22 cellular contexts compared by ENCODE assay signal in the genomic region with DNA sequence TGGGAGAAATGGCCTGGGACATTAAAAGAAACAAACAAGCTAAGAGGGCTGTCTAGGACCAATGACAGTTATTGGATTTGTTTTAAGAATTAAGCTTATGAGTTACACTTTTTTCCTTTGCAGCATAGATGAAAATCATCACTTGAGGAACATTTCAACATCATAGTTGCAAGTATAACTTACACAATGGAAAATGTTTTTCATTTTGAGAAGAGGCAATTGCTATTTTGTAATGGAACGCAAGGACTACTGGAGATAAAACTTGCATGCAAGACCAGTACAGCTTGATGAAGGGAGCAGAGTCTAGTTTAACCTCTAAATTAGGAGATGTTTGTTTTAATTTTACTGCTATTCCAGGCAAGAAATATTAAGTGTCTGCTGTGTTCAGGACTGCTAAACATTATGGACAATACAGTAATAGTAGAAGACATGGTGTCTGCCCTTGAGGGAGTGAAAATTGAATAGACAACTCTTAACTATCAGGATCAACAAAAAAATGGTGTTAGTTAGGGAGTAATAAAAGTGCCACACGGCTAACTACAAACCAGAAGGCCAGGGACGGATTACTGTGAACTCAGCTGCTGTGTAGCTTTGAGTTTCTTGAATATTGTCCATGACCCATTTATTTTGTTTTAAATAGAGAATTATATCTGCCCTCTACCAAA.
A peak's percentile ranks its signal among the peaks of the same experiment; 100 is the strongest.
DNase-seq lines count a peak whose midpoint lies in the region; ATAC-seq, FAIRE-seq and TF ChIP-seq lines count a peak whose summit lies in the region.
"Had no signal": no experiment of that assay in that cellular context is flagged by ENCODE, and none has a peak within 500 bp of the region (broad histone marks: within the 10 kb centered on the region; RNA-seq: fewer than 3 reads in every experiment).

No MANE protein-coding gene starts in this region.

- RAD21 ChIA-PET in HCT116 (lab: Charles Lee; ENCODE audit: low non-redundant PET in 1 of 2, low total read pairs in 2 of 2, uncharacterized antibody in 2 of 2, unreplicated experiment in 2 of 2): no interaction called here

- no peak overlapping the region for H3K4me2 ChIP-seq in HCT116 (ENCODE audit: low read length)
- no peak overlapping the region for H3K4me2 ChIP-seq in osteoblast (ENCODE audit: insufficient read depth, low read length)

- no TSS peak for BruUV-seq in HCT116 (replicated peaks; lab: Mats Ljungman, UMichigan)

- POLR2A ChIA-PET in HCT116 (lab: Charles Lee): no interaction called here

- no peak overlapping the region for H2AFZ ChIP-seq in HCT116 (ENCODE audit: low read depth, low read length, poor library complexity, severe bottlenecking)
- no peak overlapping the region for H2AFZ ChIP-seq in osteoblast (ENCODE audit: low read length)

- no peak overlapping the region for H3K4me3 ChIP-seq in HCT116 (replicated peaks in 1 of 2; ENCODE audit: low read depth in 1 of 2, low read length in 2 of 2)
- no peak overlapping the region for H3K4me3 ChIP-seq in gastrocnemius medialis
- H3K4me3 ChIP-seq in osteoblast (ENCODE audit: insufficient read depth, low read length): no peak overlapping the region

- H3K9me3 ChIP-seq in HCT116 (ENCODE audit: control insufficient read depth in 1 of 2, insufficient read depth in 1 of 2, low read depth in 1 of 2, low read length in 2 of 2) (no peaks in the 10 kb centered on the region), gastrocnemius medialis (no peaks in the 10 kb centered on the region), osteoblast (ENCODE audit: low read depth, low read length) (no peaks in the 10 kb centered on the region)

- in situ Hi-C loops in gastrocnemius medialis (cut with MboI; ENCODE audit: low sequenced_read_pairs in 4 of 4): no loop called here

- H3K4me1 ChIP-seq in HCT116 (ENCODE audit: control insufficient read depth in 1 of 2, insufficient read depth in 2 of 2, low read length in 2 of 2): peaks cover 20 to 80% of the 10 kb centered on the region in 2 experiments
- peaks cover 38 to 39% of the 10 kb centered on the region in 2 donors for H3K4me1 ChIP-seq in gastrocnemius medialis
- H3K4me1 ChIP-seq in osteoblast (ENCODE audit: insufficient read depth, low read length): no peaks in the 10 kb centered on the region

- intact Hi-C loops in HCT116 (cut with micrococcal nuclease) (no loop called here), gastrocnemius medialis (cut with DNase I; ENCODE audit: low total_unique reads) (loop anchor here (2.0 to 5.0 kb wide), 2 partner anchors 51 to 598 kb away; a partner anchor contains a TSS)

- CTCF ChIA-PET in HCT116 (lab: Charles Lee): no interaction called here

- no peaks in the 10 kb centered on the region for H3K27me3 ChIP-seq in HCT116 (ENCODE audit: insufficient read depth, low read length)
- no peaks in the 10 kb centered on the region for H3K27me3 ChIP-seq in gastrocnemius medialis
- no peaks in the 10 kb centered on the region for H3K27me3 ChIP-seq in osteoblast (ENCODE audit: insufficient read depth, low read length)

- no peak for ATAC-seq in HCT116
- no peak for ATAC-seq in gastrocnemius medialis
- ATAC-seq: activated T-cell treated with anti-CD3 and anti-CD28 coated beads, Interleukin-2, amount 50 U/mL, for 4 hours; stimulated activated naive B cell treated with anti-CD40 and anti-IgM and Interleukin-4, amounts not matched to agents 10 μg/mL and 1 μg/mL and 100 μg/mL, for 72 hours had no signal

- H3K27ac ChIP-seq in HCT116 (ENCODE audit: low read depth, low read length) (peak overlapping the region; percentile 85; the same call in 1 of the 2 replicates), gastrocnemius medialis (peak overlapping the region; percentile 75 to 83 (median 78)), osteoblast (ENCODE audit: low read depth, low read length) (no peak overlapping the region)
- H3K27ac ChIP-seq: WERI-Rb-1 had no signal

- H3K79me2 ChIP-seq in HCT116 (ENCODE audit: insufficient read depth, low read length): no peaks in the 10 kb centered on the region
- no peaks in the 10 kb centered on the region for H3K79me2 ChIP-seq in osteoblast (ENCODE audit: insufficient read depth, low read length)

- TF ChIP-seq POLR2A in HCT116 (IDR thresholded peaks at IDR 0.05; ENCODE audit: borderline replicate concordance, extremely low read depth, insufficient read depth, insufficient read length): no peak
- no peak for TF ChIP-seq POLR2A in gastrocnemius medialis (IDR thresholded peaks at IDR 0.05)

- TF ChIP-seq RAD21 in HCT116 (IDR thresholded peaks at IDR 0.05; ENCODE audit: low read depth): no peak

- DNase-seq in HCT116 (ENCODE audit: low read depth, low spot score): no peak
- DNase-seq in amniotic epithelial cell (ENCODE audit: low read depth): peak; percentile 82
- DNase-seq in gastrocnemius medialis: no peak
- DNase-seq in osteoblast (ENCODE audit: insufficient read length, low spot score, missing footprints): no peak
- no peak for DNase-seq in MV-4-11 (lab: John Stamatoyannopoulos, UW)
- no peak for DNase-seq in NCI-H748 (lab: John Stamatoyannopoulos, UW; ENCODE audit: unreplicated experiment)
- no peak for DNase-seq in activated CD4-positive, alpha-beta T cell treated with anti-CD3 and anti-CD28 coated beads for 4 hours
- DNase-seq: activated CD4-positive, alpha-beta memory T cell treated with anti-CD3 and anti-CD28 coated beads, Interleukin-2, amount 10 ng/mL, durations not matched to agents 7 days and 5 days; activated naive CD4-positive, alpha-beta T cell treated with anti-CD3 and anti-CD28 coated beads, Interleukin-2, amount 50 U/mL, for 16 hours; activated T-cell treated with anti-CD3 and anti-CD28 coated beads, Interleukin-2, amount 50 U/mL, for 4 hours; CD8-positive, alpha-beta memory T cell; DND-41; GOT3; KBM-7; mesenchymal stem cell; NCI-H1048; NCI-H2081 treated with DMSO at 0.1 percent for 48 hours; NCI-H510A treated with DMSO at 0.1 percent for 48 hours; SIG-M5; stimulated activated naive B cell treated with anti-CD40 and anti-IgM and Interleukin-4, amounts not matched to agents 10 μg/mL and 1 μg/mL and 100 μg/mL, for 72 hours; WERI-Rb-1 had no signal

- H3K36me3 ChIP-seq in HCT116 (ENCODE audit: control insufficient read depth in 1 of 2, insufficient read depth in 2 of 2, low read length in 2 of 2) (no peaks in the 10 kb centered on the region), gastrocnemius medialis (no peaks in the 10 kb centered on the region), osteoblast (ENCODE audit: insufficient read depth, low read length) (no peaks in the 10 kb centered on the region)
- H3K36me3 ChIP-seq: WERI-Rb-1 had no signal

- FAIRE-seq in islet of Langerhans (lab: Jason Lieb, UNC): peak; percentile 5

- no peak overlapping the region for H3K9ac ChIP-seq in HCT116 (ENCODE audit: low read length)

- TF ChIP-seq CTCF in HCT116 (IDR thresholded peaks at IDR 0.05 in 2 of 3, conservative IDR thresholded peaks at IDR 0.05 in 1 of 3; ENCODE audit: borderline replicate concordance in 1 of 3, insufficient read depth in 1 of 3, low read depth in 2 of 3, low read length in 2 of 3) (no peak), gastrocnemius medialis (IDR thresholded peaks at IDR 0.05 in 4 of 5, conservative IDR thresholded peaks at IDR 0.05 in 1 of 5) (no peak), osteoblast (IDR thresholded peaks at IDR 0.05; ENCODE audit: extremely low read depth, low read depth, low read length) (no peak)

- H4K20me1 ChIP-seq in HCT116 (ENCODE audit: insufficient read depth): no peaks in the 10 kb centered on the region
- H4K20me1 ChIP-seq in osteoblast (ENCODE audit: insufficient read depth, low read length): no peaks in the 10 kb centered on the region

- no peaks in the 10 kb centered on the region; the same call in 1 of the 2 replicates for H3K9me2 ChIP-seq in HCT116 (ENCODE audit: insufficient read depth)

TF ChIP-seq in HCT116, 20 proteins besides CTCF, POLR2A, EP300 and RAD21 (continues in another document):
- TF ChIP-seq SP1 (IDR thresholded peaks at IDR 0.05; ENCODE audit: low read depth) (no peak), ZNF274 (IDR thresholded peaks at IDR 0.05; ENCODE audit: low read depth, low read length) (no peak), ZFX (IDR thresholded peaks at IDR 0.05) (no peak), SIN3A (IDR thresholded peaks at IDR 0.05; ENCODE audit: low read depth) (no peak), EZH2 (IDR thresholded peaks at IDR 0.05) (no peak), CBX3 (IDR thresholded peaks at IDR 0.05; ENCODE audit: low read depth) (no peak), JUND (IDR thresholded peaks at IDR 0.05) (no peak), POLR2AphosphoS5 (IDR thresholded peaks at IDR 0.05; ENCODE audit: low read depth, low read length) (no peak), YY1 (IDR thresholded peaks at IDR 0.05; ENCODE audit: extremely low read depth, insufficient replicate concordance, low read depth, low read length) (no peak)
- TF ChIP-seq, protein P1, sequence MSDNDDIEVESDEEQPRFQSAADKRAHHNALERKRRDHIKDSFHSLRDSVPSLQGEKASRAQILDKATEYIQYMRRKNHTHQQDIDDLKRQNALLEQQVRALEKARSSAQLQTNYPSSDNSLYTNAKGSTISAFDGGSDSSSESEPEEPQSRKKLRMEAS (IDR thresholded peaks at IDR 0.05): no peak
- TF ChIP-seq, protein P2, sequence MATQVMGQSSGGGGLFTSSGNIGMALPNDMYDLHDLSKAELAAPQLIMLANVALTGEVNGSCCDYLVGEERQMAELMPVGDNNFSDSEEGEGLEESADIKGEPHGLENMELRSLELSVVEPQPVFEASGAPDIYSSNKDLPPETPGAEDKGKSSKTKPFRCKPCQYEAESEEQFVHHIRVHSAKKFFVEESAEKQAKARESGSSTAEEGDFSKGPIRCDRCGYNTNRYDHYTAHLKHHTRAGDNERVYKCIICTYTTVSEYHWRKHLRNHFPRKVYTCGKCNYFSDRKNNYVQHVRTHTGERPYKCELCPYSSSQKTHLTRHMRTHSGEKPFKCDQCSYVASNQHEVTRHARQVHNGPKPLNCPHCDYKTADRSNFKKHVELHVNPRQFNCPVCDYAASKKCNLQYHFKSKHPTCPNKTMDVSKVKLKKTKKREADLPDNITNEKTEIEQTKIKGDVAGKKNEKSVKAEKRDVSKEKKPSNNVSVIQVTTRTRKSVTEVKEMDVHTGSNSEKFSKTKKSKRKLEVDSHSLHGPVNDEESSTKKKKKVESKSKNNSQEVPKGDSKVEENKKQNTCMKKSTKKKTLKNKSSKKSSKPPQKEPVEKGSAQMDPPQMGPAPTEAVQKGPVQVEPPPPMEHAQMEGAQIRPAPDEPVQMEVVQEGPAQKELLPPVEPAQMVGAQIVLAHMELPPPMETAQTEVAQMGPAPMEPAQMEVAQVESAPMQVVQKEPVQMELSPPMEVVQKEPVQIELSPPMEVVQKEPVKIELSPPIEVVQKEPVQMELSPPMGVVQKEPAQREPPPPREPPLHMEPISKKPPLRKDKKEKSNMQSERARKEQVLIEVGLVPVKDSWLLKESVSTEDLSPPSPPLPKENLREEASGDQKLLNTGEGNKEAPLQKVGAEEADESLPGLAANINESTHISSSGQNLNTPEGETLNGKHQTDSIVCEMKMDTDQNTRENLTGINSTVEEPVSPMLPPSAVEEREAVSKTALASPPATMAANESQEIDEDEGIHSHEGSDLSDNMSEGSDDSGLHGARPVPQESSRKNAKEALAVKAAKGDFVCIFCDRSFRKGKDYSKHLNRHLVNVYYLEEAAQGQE (IDR thresholded peaks at IDR 0.05; ENCODE audit: low read depth): no peak
